In the genomic region with DNA sequence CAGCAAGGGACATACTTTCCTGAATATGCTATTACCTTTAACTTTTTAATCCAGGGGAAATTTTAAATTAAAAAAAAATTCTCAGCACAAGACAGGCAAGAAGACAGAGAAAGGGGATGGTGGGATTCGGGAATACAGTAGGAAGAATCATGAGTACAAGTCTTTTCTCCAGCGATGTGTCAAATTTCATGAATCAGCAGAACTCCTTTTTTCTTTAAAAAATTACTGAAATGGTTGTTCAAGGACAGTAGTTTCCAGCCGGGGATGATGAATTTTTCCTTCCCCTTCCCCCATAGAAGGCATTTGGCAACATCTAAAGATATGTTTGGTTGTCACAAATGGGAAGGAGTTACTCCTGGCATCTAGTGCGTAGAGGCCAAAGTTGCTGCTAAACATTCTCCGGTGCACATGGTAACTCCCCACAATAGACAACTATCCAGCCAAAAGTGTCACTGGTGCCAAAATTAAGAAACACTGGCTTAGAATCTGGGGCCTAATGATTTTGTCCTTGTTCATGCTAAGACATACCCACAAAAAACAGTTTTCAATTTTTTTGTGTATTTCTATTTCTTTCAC, we compare ENCODE assay signal across 9 cellular contexts.
"Had no signal": no experiment of that assay in that cellular context is flagged by ENCODE, and none has a peak within 500 bp of the region (broad histone marks: within the 10 kb centered on the region; RNA-seq: fewer than 3 reads in every experiment).

No MANE protein-coding gene starts in this region.

- DNase-seq: GM23248, GOT3, H7, HFFc6, KG1 had no signal

- H3K4me3 ChIP-seq: GM23248, HAP-1 had no signal

- H3K27ac Mint-ChIP-seq: HFFc6, IgD-negative memory B cell had no signal

- H3K4me1 Mint-ChIP-seq: IgD-negative memory B cell had no signal

- H3K9me3 ChIP-seq: HAP-1 had no signal

- H3K27me3 Mint-ChIP-seq: IgD-negative memory B cell had no signal

- H3K4me3 Mint-ChIP-seq: HFFc6, IgD-negative memory B cell had no signal

- H3K36me3 ChIP-seq: HAP-1 had no signal

- ATAC-seq: HCT116 had no signal

- H3K27ac ChIP-seq: GM23248, HL-60 had no signal

- H3K36me3 Mint-ChIP-seq: IgD-negative memory B cell had no signal

- H3K4me1 ChIP-seq: HAP-1 had no signal

- H3K9ac ChIP-seq: GM23248 had no signal

- H2AFZ ChIP-seq: GM23248 had no signal
